Comparison of ENCODE assay signal across 8 cellular contexts in genomic region chr19:30718728-30719127, GRCh38.
A peak's percentile ranks its signal among the peaks of the same experiment; 100 is the strongest.
DNase-seq lines count a peak whose midpoint lies in the region; ATAC-seq and TF ChIP-seq lines count a peak whose summit lies in the region.

No MANE protein-coding gene starts in this region.

- H3K4me1 ChIP-seq in hepatocyte (ENCODE audit: insufficient read depth): no peaks in the 10 kb centered on the region
- H3K4me1 ChIP-seq in skeletal muscle satellite cell (ENCODE audit: control insufficient read depth, insufficient read depth, low read length): peaks cover 4% of the 10 kb centered on the region

- no peaks in the 10 kb centered on the region for H3K79me2 ChIP-seq in hepatocyte

- H3K4me3 ChIP-seq in hepatocyte (no peak overlapping the region), skeletal muscle satellite cell (ENCODE audit: low read length) (peak overlapping the region; percentile 68)

- POLR2A ChIA-PET in activated B cell treated with CpG ODN at 0.5 μM for 24 hours (lab: Charles Lee): no interaction called here

- H3K27ac ChIP-seq in hepatocyte: peak overlapping the region; percentile 56

- H3K27me3 Mint-ChIP-seq in activated B cell treated with CpG ODN at 0.5 μM for 24 hours: no peaks in the 10 kb centered on the region

- H3K36me3 ChIP-seq in hepatocyte (replicated peaks; ENCODE audit: insufficient read depth, low read depth) (no peaks in the 10 kb centered on the region), skeletal muscle satellite cell (ENCODE audit: insufficient read depth, low read length) (no peaks in the 10 kb centered on the region)

- CTCF ChIA-PET in activated B cell treated with CpG ODN at 0.5 μM for 24 hours (lab: Charles Lee): no interaction called here

- no peak for ATAC-seq in activated B cell treated with CpG ODN at 0.5 μM for 24 hours (ENCODE audit: low read depth)
- ATAC-seq in HG03095 (IDR thresholded peaks at IDR 0.05; ENCODE audit: unreplicated experiment): no peak

- no peak for TF ChIP-seq CTCF in activated B cell treated with CpG ODN at 0.5 μM for 24 hours (IDR thresholded peaks at IDR 0.05)
- TF ChIP-seq CTCF in hepatocyte (IDR thresholded peaks at IDR 0.05; ENCODE audit: poor library complexity): no peak

- H3K36me3 Mint-ChIP-seq in activated B cell treated with CpG ODN at 0.5 μM for 24 hours (ENCODE audit: low read depth): no peaks in the 10 kb centered on the region

- H3K4me2 ChIP-seq in hepatocyte (peak overlapping the region; percentile 85), skeletal muscle satellite cell (ENCODE audit: low read length) (peak overlapping the region; percentile 83)

- 30% methylated on average over 3 of the region's 3 CpGs for WGBS in hepatocyte (ENCODE audit: low lambda C conversion rate, missing lambda C conversion rate)

- peak overlapping the region; percentile 67 for H2AFZ ChIP-seq in hepatocyte

- no peak overlapping the region for H3K27ac Mint-ChIP-seq in activated B cell treated with CpG ODN at 0.5 μM for 24 hours

- H3K9me3 Mint-ChIP-seq in activated B cell treated with CpG ODN at 0.5 μM for 24 hours: no peaks in the 10 kb centered on the region

- no peaks in the 10 kb centered on the region for H3K9me2 ChIP-seq in hepatocyte (replicated peaks; ENCODE audit: insufficient read depth)

- no peaks in the 10 kb centered on the region for H3K9me3 ChIP-seq in hepatocyte (ENCODE audit: low read depth)
- no peaks in the 10 kb centered on the region for H3K9me3 ChIP-seq in skeletal muscle satellite cell (replicated peaks; ENCODE audit: low read length)

- H3K27me3 ChIP-seq in hepatocyte (peaks cover 7% of the 10 kb centered on the region), skeletal muscle satellite cell (ENCODE audit: control insufficient read depth, insufficient read depth, low read length) (peaks cover 13% of the 10 kb centered on the region)

- H3K4me3 Mint-ChIP-seq in activated B cell treated with CpG ODN at 0.5 μM for 24 hours: peak overlapping the region; percentile 71

- H3K9ac ChIP-seq in skeletal muscle satellite cell (ENCODE audit: low read depth, low read length): no peak overlapping the region

- DNase-seq in GM03348 (ENCODE audit: low spot score) (peak; percentile 19), activated B cell treated with CpG ODN at 0.5 μM for 24 hours (no peak), hepatocyte (ENCODE audit: low spot score) (no peak), Kasumi-1 (lab: John Stamatoyannopoulos, UW) (no peak), OCI-M1 (lab: John Stamatoyannopoulos, UW) (no peak), NCI-H146 (lab: John Stamatoyannopoulos, UW) (no peak)

- intact Hi-C loops in activated B cell treated with CpG ODN at 0.5 μM for 24 hours (cut with micrococcal nuclease): no loop called here

- no peaks in the 10 kb centered on the region for H4K20me1 ChIP-seq in hepatocyte (ENCODE audit: insufficient read depth, poor library complexity, severe bottlenecking)

- H3K4me1 Mint-ChIP-seq in activated B cell treated with CpG ODN at 0.5 μM for 24 hours: peaks cover 11% of the 10 kb centered on the region
